In the genomic region with DNA sequence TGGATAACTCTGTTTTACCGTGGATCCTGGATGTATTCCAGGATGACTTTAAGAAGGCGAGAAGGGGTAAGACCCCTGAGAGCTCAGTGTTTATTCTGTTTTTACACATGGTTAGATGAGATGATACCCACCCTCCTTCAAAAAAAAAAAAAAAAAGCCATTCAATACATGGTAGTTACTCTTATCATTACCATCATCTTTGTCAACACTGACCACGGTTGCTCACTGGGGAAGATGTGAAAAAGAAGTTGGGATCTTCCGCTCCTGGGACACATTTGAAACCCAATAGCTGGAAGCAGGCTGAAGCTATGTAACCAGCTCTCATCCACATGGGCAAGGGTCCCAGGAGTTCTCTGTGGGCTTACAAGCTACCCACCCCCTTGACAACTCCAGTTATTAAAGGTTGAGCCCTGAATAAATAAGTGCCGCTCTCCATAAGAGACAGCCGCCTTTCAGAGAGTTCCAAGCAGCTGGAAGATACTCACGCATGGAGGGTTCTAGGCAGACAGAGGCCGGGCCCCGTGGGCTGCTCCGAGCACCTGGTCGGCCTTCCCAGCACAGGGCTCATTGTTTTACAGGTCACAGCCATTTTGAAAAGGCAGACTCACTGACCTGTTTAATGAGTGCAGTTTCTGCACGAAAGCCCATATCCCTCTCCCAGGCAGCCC, we compare ENCODE assay signal across 12 cellular contexts. TPM values are rescaled to one million over a fixed set of nuclear protein-coding genes. Genes with fewer than 3 reads are reported as not detected.
DNase-seq lines count a peak whose midpoint lies in the region; TF ChIP-seq lines count a peak whose summit lies in the region.
"Had no signal": no experiment of that assay in that cellular context is flagged by ENCODE, and none has a peak within 500 bp of the region (broad histone marks: within the 10 kb centered on the region; RNA-seq: fewer than 3 reads in every experiment).

No MANE protein-coding gene starts in this region.

- no peaks in the 10 kb centered on the region for H3K27me3 ChIP-seq in Peyer's patch
- no peaks in the 10 kb centered on the region for H3K27me3 ChIP-seq in esophagus muscularis mucosa
- H3K27me3 ChIP-seq in HAP-1 (ENCODE audit: low read depth) = no peaks in the 10 kb centered on the region
- H3K27me3 ChIP-seq: BLaER1, body of pancreas, tibial artery had no signal

- TF ChIP-seq EP300 in esophagus muscularis mucosa (IDR thresholded peaks at IDR 0.05) = no peak

- DNase-seq in Peyer's patch (no peak), esophagus muscularis mucosa (ENCODE audit: extremely low spot score) (no peak), GM13977 (ENCODE audit: low spot score) (no peak), iPS-NIHi7 (ENCODE audit: extremely low spot score) (no peak), HAP-1 (ENCODE audit: low spot score in 2 of 2) (no peak)
- DNase-seq: activated effector memory CD4-positive, alpha-beta T cell treated with anti-CD3 and anti-CD28 coated beads, Interleukin-2, amount 50 U/mL, for 16 hours; body of pancreas; tibial artery had no signal

- H3K27ac ChIP-seq in Peyer's patch = peak overlapping the region in 3 of 4 donors; percentile 55 to 68 (median 60)
- H3K27ac ChIP-seq in esophagus muscularis mucosa (replicated peaks in 1 of 4) = peak overlapping the region; percentile 44 to 62 (median 59)
- peak overlapping the region; percentile 92 for H3K27ac ChIP-seq in mesodermal cell (ENCODE audit: low read depth, low read length, severe bottlenecking)
- peak overlapping the region; percentile 9 for H3K27ac ChIP-seq in temporal lobe (ENCODE audit: low read depth, low read length)
- H3K27ac ChIP-seq: BLaER1, body of pancreas, tibial artery had no signal

- H3K36me3 ChIP-seq in Peyer's patch (no peaks in the 10 kb centered on the region), esophagus muscularis mucosa (no peaks in the 10 kb centered on the region), mesodermal cell (ENCODE audit: control insufficient read depth, insufficient read depth, low read length) (no peaks in the 10 kb centered on the region), HAP-1 (replicated peaks) (no peaks in the 10 kb centered on the region)
- H3K36me3 ChIP-seq: BLaER1, tibial artery had no signal

- WGBS in esophagus muscularis mucosa = 67% methylated on average over 12 of the region's 12 CpGs
- 86 to 90% methylated on average over 9 of the region's 12 CpGs for WGBS in mesodermal cell (ENCODE audit: insufficient coverage in 2 of 2), 2 experiments

- TF ChIP-seq CTCF in Peyer's patch (IDR thresholded peaks at IDR 0.05) = no peak
- TF ChIP-seq CTCF in esophagus muscularis mucosa (IDR thresholded peaks at IDR 0.05) = no peak
- no peak for TF ChIP-seq CTCF in GM13977 (IDR thresholded peaks at IDR 0.05; ENCODE audit: extremely low read depth, insufficient read depth, missing control alignments)

- H3K4me1 ChIP-seq in Peyer's patch (no peaks in the 10 kb centered on the region), esophagus muscularis mucosa (peaks cover 0 to 23% (median 20%) of the 10 kb centered on the region in 4 donors), mesodermal cell (ENCODE audit: control insufficient read depth, insufficient read depth, low read length, poor library complexity, severe bottlenecking) (peaks cover 24% of the 10 kb centered on the region), HAP-1 (no peaks in the 10 kb centered on the region)
- H3K4me1 ChIP-seq: BLaER1, body of pancreas, tibial artery had no signal

- intact Hi-C loops in esophagus muscularis mucosa (cut with DNase I) = no loop called here

- TF ChIP-seq POLR2A in Peyer's patch (IDR thresholded peaks at IDR 0.05) = no peak
- TF ChIP-seq POLR2A in esophagus muscularis mucosa (IDR thresholded peaks at IDR 0.05; ENCODE audit: low read depth) = no peak

- in situ Hi-C loops in GM13977 (cut with MboI; ENCODE audit: low pct_unique_long_range_greater_than_20kb, low sequenced_read_pairs, unreplicated experiment) = no loop called here
- in situ Hi-C loops in HAP-1 (cut with MboI; ENCODE audit: low sequenced_read_pairs) = no loop called here

- H3K4me3 ChIP-seq in Peyer's patch (no peak overlapping the region), esophagus muscularis mucosa (peak overlapping the region in 1 of 4 donors; percentile 13), mesodermal cell (ENCODE audit: extremely low read depth, insufficient read depth, low read length, poor library complexity, severe bottlenecking) (no peak overlapping the region), HAP-1 (no peak overlapping the region)
- H3K4me3 ChIP-seq: BLaER1, body of pancreas had no signal

- H3K9me3 ChIP-seq in Peyer's patch = no peaks in the 10 kb centered on the region
- H3K9me3 ChIP-seq in esophagus muscularis mucosa = no peaks in the 10 kb centered on the region
- H3K9me3 ChIP-seq in mesodermal cell (ENCODE audit: control insufficient read depth, low read length) = no peaks in the 10 kb centered on the region
- H3K9me3 ChIP-seq in HAP-1 = no peaks in the 10 kb centered on the region
- H3K9me3 ChIP-seq: BLaER1, body of pancreas, tibial artery had no signal

RNA-seq across cellular contexts. Expression of a gene that starts 22.8 kb away (rescaled TPM):
- total RNA-seq in Peyer's patch = 10 to 100 TPM in 1 of 4 donors, 1 to 10 TPM in 3; 3.2 to 12.4 (median 3.5) TPM
- 1 to 10 TPM; 5.8 to 9.5 (median 7.4) TPM for total RNA-seq in esophagus muscularis mucosa
- 2.5 TPM for polyA plus RNA-seq in mesodermal cell (2013, experiment 1 of 2)
- polyA plus RNA-seq in mesodermal cell (2013, experiment 2 of 2) = 3.1 TPM
- total RNA-seq in temporal lobe = 28.0 TPM
- total RNA-seq: SK-MEL-5 had no signal

Comparison
In these comparisons a context has a peak if more than half of its experiments do, and no peak if none do; other contexts are left out.
1. H3K27ac ChIP-seq: peak in every context shown above with its lines; median percentile 92 in mesodermal cell; 60 in Peyer's patch; 59 in esophagus muscularis mucosa; 9 in temporal lobe.